In genomic region chr1:41280189-41281032, GRCh38 we compare ENCODE assay signal across 8 cellular contexts.
"Had no signal": no experiment of that assay in that cellular context is flagged by ENCODE, and none has a peak within 500 bp of the region (broad histone marks: within the 10 kb centered on the region; RNA-seq: fewer than 3 reads in every experiment).

No MANE protein-coding gene starts in this region.

- H3K36me3 ChIP-seq: ascending aorta, left ventricle myocardium inferior, pancreas, uterus had no signal

- H3K27ac ChIP-seq: ascending aorta, left ventricle myocardium inferior, pancreas, uterus had no signal

- H3K4me1 ChIP-seq: pancreas, uterus had no signal

- H3K9me3 ChIP-seq: ascending aorta, left ventricle myocardium inferior, pancreas, uterus had no signal

- ATAC-seq: activated naive CD8-positive, alpha-beta T cell treated with anti-CD3 and anti-CD28 coated beads, Interleukin-2, amount 50 U/mL, for 24 hours; pancreas had no signal

- H3K27me3 ChIP-seq: ascending aorta, pancreas, uterus had no signal

- DNase-seq: activated CD4-positive, alpha-beta memory T cell treated with anti-CD3 and anti-CD28 coated beads for 36 hours; activated naive CD4-positive, alpha-beta T cell; activated naive CD8-positive, alpha-beta T cell treated with anti-CD3 and anti-CD28 coated beads, Interleukin-2, amount 50 U/mL, for 24 hours; foreskin melanocyte; left ventricle myocardium inferior; pancreas; uterus had no signal

- H3K4me3 ChIP-seq: ascending aorta, left ventricle myocardium inferior, pancreas, uterus had no signal
